20 cellular contexts compared by ENCODE assay signal in the genomic region with DNA sequence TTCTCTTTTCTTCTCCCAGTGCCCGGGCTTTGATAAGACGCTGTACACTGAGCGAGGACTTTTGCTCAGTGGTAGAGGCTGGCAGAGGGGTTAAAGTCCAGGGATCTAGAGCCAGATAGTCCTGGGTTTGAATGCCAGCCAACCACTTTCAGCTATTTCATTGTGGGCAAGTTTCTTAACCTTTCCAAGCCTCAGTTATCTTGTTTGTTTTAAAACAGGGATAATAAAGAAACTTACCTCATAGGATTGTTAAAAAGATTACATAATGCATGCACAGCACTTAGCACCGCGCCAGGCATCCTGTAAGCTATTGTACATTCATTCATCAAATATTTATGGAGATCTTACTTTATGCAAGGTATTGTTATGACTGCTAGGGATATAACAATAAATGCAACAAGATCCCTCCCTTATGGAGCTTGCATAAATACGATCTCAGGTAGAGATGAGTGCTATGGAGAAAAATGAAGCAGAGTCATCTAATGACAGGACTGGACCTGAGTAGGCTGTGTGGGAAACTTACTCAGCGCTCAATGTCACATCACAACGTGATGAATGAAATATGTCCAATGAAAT.
DNase-seq lines count a peak whose midpoint lies in the region; ATAC-seq, FAIRE-seq and TF ChIP-seq lines count a peak whose summit lies in the region.
"Had no signal": no experiment of that assay in that cellular context is flagged by ENCODE, and none has a peak within 500 bp of the region (broad histone marks: within the 10 kb centered on the region; RNA-seq: fewer than 3 reads in every experiment).

No MANE protein-coding gene starts in this region.

- no peak overlapping the region for H3K27ac Mint-ChIP-seq in activated CD4-positive, alpha-beta T cell treated with anti-CD3 and anti-CD28 coated beads, Interleukin-2, amount 10 ng/mL, durations not matched to agents 24 days and 14 days
- H3K27ac Mint-ChIP-seq: nephron progenitor cell; stimulated activated naive B cell treated with anti-CD40 and anti-IgM and Interleukin-4, amounts not matched to agents 10 μg/mL and 1 μg/mL and 100 μg/mL, for 72 hours; T-helper 2 cell treated with Interferon-gamma antibody and Interleukin-4, amounts not matched to agents 5 μg/mL and 100 μg/mL, for 36 hours had no signal

- FAIRE-seq in H54 (lab: Jason Lieb, UNC), result no peak

- peaks cover 19% of the 10 kb centered on the region for H3K36me3 Mint-ChIP-seq in activated CD4-positive, alpha-beta T cell treated with anti-CD3 and anti-CD28 coated beads, Interleukin-2, amount 10 ng/mL, durations not matched to agents 24 days and 14 days (ENCODE audit: low read depth)

- peaks cover 0 to 67% (median 61%) of the 10 kb centered on the region in 4 donors for H3K36me3 ChIP-seq in stomach
- H3K36me3 ChIP-seq: prostate gland had no signal

- H3K27me3 Mint-ChIP-seq in activated CD4-positive, alpha-beta T cell treated with anti-CD3 and anti-CD28 coated beads, Interleukin-2, amount 10 ng/mL, durations not matched to agents 24 days and 14 days, result no peaks in the 10 kb centered on the region
- H3K27me3 Mint-ChIP-seq: stimulated activated naive B cell treated with anti-CD40 and anti-IgM and Interleukin-4, amounts not matched to agents 10 μg/mL and 1 μg/mL and 100 μg/mL, for 72 hours had no signal

- intact Hi-C loops in stomach (cut with DNase I; ENCODE audit: low total_unique reads) (no loop called here), dorsolateral prefrontal cortex (cut with DNase I) (no loop called here)
- intact Hi-C loops in activated CD4-positive, alpha-beta T cell treated with anti-CD3 and anti-CD28 coated beads, Interleukin-2, amount 10 ng/mL, durations not matched to agents 24 days and 14 days (cut with micrococcal nuclease), result no loop called here

- H3K27me3 ChIP-seq in stomach (no peaks in the 10 kb centered on the region), dorsolateral prefrontal cortex (no peaks in the 10 kb centered on the region)
- H3K27me3 ChIP-seq: BE2C, upper lobe of left lung had no signal

- no peak for TF ChIP-seq EP300 in stomach (IDR thresholded peaks at IDR 0.05)

- H3K4me3 ChIP-seq in stomach (no peak overlapping the region), dorsolateral prefrontal cortex (no peak overlapping the region)
- H3K4me3 ChIP-seq: prostate gland, upper lobe of left lung had no signal

- no peak overlapping the region for H3K4me3 Mint-ChIP-seq in activated CD4-positive, alpha-beta T cell treated with anti-CD3 and anti-CD28 coated beads, Interleukin-2, amount 10 ng/mL, durations not matched to agents 24 days and 14 days
- H3K4me3 Mint-ChIP-seq: nephron progenitor cell; stimulated activated naive B cell treated with anti-CD40 and anti-IgM and Interleukin-4, amounts not matched to agents 10 μg/mL and 1 μg/mL and 100 μg/mL, for 72 hours; T-helper 2 cell treated with Interferon-gamma antibody and Interleukin-4, amounts not matched to agents 5 μg/mL and 100 μg/mL, for 36 hours had no signal

- peak; percentile 82 for DNase-seq in HT-29 (ENCODE audit: low spot score)
- DNase-seq in NCI-H748 (lab: John Stamatoyannopoulos, UW; ENCODE audit: unreplicated experiment), result peak; percentile 91
- DNase-seq in stomach, result peak; percentile 82
- no peak for DNase-seq in OCI-M1 (lab: John Stamatoyannopoulos, UW)
- DNase-seq in H54 (ENCODE audit: insufficient read length, low spot score), result no peak
- DNase-seq in activated CD4-positive, alpha-beta T cell treated with anti-CD3 and anti-CD28 coated beads, Interleukin-2, amount 10 ng/mL, durations not matched to agents 24 days and 14 days, result no peak
- DNase-seq in dorsolateral prefrontal cortex, result no peak
- DNase-seq: activated CD4-positive, CD25-positive, alpha-beta regulatory T cell treated with anti-CD3 and anti-CD28 coated beads, Interleukin-2, amount 50 U/mL, for 72 hours; activated gamma-delta T cell treated with Interleukin-2 at 50 U/mL for 16 hours; anterior cingulate cortex; BE2C; GOT3; NCI-H146; nephron progenitor cell; stimulated activated CD4-positive, alpha-beta T cell treated with anti-CD3 and anti-CD28 coated beads, Interleukin-12 subunit alpha, Interleukin-12 subunit beta, amount 100 ng/mL, for 4 hours; stimulated activated naive B cell treated with anti-CD40 and anti-IgM and Interleukin-4, amounts not matched to agents 10 μg/mL and 1 μg/mL and 100 μg/mL, for 72 hours; upper lobe of left lung had no signal

- no peaks in the 10 kb centered on the region for H3K9me3 Mint-ChIP-seq in activated CD4-positive, alpha-beta T cell treated with anti-CD3 and anti-CD28 coated beads, Interleukin-2, amount 10 ng/mL, durations not matched to agents 24 days and 14 days
- H3K9me3 Mint-ChIP-seq: nephron progenitor cell; stimulated activated naive B cell treated with anti-CD40 and anti-IgM and Interleukin-4, amounts not matched to agents 10 μg/mL and 1 μg/mL and 100 μg/mL, for 72 hours; T-helper 2 cell treated with Interferon-gamma antibody and Interleukin-4, amounts not matched to agents 5 μg/mL and 100 μg/mL, for 36 hours had no signal

- H3K27ac ChIP-seq in stomach, result peak overlapping the region in 4 of 5 donors; percentile 23 to 41 (median 38)
- no peak overlapping the region for H3K27ac ChIP-seq in dorsolateral prefrontal cortex
- H3K27ac ChIP-seq: prostate gland, upper lobe of left lung had no signal

- peak; percentile 85 for ATAC-seq in esophagus mucosa
- ATAC-seq: stimulated activated naive B cell treated with anti-CD40 and anti-IgM and Interleukin-4, amounts not matched to agents 10 μg/mL and 1 μg/mL and 100 μg/mL, for 72 hours had no signal

- TF ChIP-seq POLR2A in stomach (IDR thresholded peaks at IDR 0.05), result no peak
- TF ChIP-seq POLR2A in H54 (IDR thresholded peaks at IDR 0.05; ENCODE audit: low read depth, low read length), result no peak

- 38 to 66% (median 46%) methylated on average over 8 of the region's 8 CpGs for WGBS in stomach, 5 donors

- H3K4me1 ChIP-seq in stomach, result peaks cover 9 to 40% (median 16%) of the 10 kb centered on the region in 4 donors
- H3K4me1 ChIP-seq: prostate gland had no signal

- TF ChIP-seq CTCF in stomach (IDR thresholded peaks at IDR 0.05), result no peak
- TF ChIP-seq CTCF in dorsolateral prefrontal cortex (IDR thresholded peaks at IDR 0.05 in 54 of 56, conservative IDR thresholded peaks at IDR 0.05 in 2 of 56; ENCODE audit: low read depth in 1 of 56, partially characterized antibody in 56 of 56), result no peak

- H3K9me3 ChIP-seq in stomach, result no peaks in the 10 kb centered on the region
- H3K9me3 ChIP-seq: BE2C, prostate gland, upper lobe of left lung had no signal

- no peaks in the 10 kb centered on the region for H3K4me1 Mint-ChIP-seq in activated CD4-positive, alpha-beta T cell treated with anti-CD3 and anti-CD28 coated beads, Interleukin-2, amount 10 ng/mL, durations not matched to agents 24 days and 14 days
- H3K4me1 Mint-ChIP-seq: nephron progenitor cell; stimulated activated naive B cell treated with anti-CD40 and anti-IgM and Interleukin-4, amounts not matched to agents 10 μg/mL and 1 μg/mL and 100 μg/mL, for 72 hours had no signal

Comparison
In these comparisons a context has a peak if more than half of its experiments do, and no peak if none do; other contexts are left out.
1. DNase-seq: peak in HT-29 (single experiment), NCI-H748 (single experiment) and stomach (single experiment); none in OCI-M1 (single experiment), H54 (single experiment), activated CD4-positive, alpha-beta T cell treated with anti-CD3 and anti-CD28 coated beads, Interleukin-2, amount 10 ng/mL, durations not matched to agents 24 days and 14 days (single experiment) and dorsolateral prefrontal cortex (0 of 10).
2. H3K27ac ChIP-seq: peak in stomach (4 of 5); none in dorsolateral prefrontal cortex (0 of 59).